ENCODE assay signal across 23 cellular contexts in the genomic region with DNA sequence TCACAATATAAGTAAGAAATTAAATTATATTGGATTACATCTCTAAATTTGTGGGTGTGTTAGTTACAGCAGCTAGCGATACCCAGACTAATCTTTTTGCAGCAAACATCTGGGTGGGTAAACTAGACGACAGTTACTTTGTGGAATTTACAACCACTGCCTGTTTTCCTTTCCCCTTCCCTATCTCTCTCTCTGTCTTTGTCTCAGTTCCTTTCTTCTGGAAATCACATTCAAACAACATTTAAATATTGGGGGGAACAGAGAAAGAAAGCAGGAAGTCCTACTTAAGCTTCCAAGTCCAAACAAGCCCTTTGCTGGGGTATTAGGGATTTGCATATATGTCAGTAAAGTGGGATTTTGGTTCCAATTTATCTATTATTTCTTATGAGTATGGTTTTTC.
"Had no signal": no experiment of that assay in that cellular context is flagged by ENCODE, and none has a peak within 500 bp of the region (broad histone marks: within the 10 kb centered on the region; RNA-seq: fewer than 3 reads in every experiment).

No MANE protein-coding gene starts in this region.

- H3K27ac Mint-ChIP-seq: immature natural killer cell; naive thymus-derived CD8-positive, alpha-beta T cell; stimulated activated effector memory CD8-positive, alpha-beta T cell treated with anti-CD3 and anti-CD28 coated beads, Interleukin-12 subunit alpha, Interleukin-12 subunit beta, amount 100 ng/mL, for 72 hours had no signal

- H3K4me3 ChIP-seq: coronary artery, esophagus muscularis mucosa, lower lobe of right lung, ovary, psoas muscle, sigmoid colon, stomach, thyroid gland had no signal

- H3K4me3 Mint-ChIP-seq: immature natural killer cell; naive thymus-derived CD8-positive, alpha-beta T cell; stimulated activated effector memory CD8-positive, alpha-beta T cell treated with anti-CD3 and anti-CD28 coated beads, Interleukin-12 subunit alpha, Interleukin-12 subunit beta, amount 100 ng/mL, for 72 hours; type B pancreatic cell had no signal

- H3K4me1 Mint-ChIP-seq: immature natural killer cell; naive thymus-derived CD8-positive, alpha-beta T cell; stimulated activated effector memory CD8-positive, alpha-beta T cell treated with anti-CD3 and anti-CD28 coated beads, Interleukin-12 subunit alpha, Interleukin-12 subunit beta, amount 100 ng/mL, for 72 hours had no signal

- H3K27me3 ChIP-seq: ovary, sigmoid colon, thyroid gland had no signal

- H3K36me3 Mint-ChIP-seq: immature natural killer cell; naive thymus-derived CD8-positive, alpha-beta T cell; stimulated activated effector memory CD8-positive, alpha-beta T cell treated with anti-CD3 and anti-CD28 coated beads, Interleukin-12 subunit alpha, Interleukin-12 subunit beta, amount 100 ng/mL, for 72 hours; type B pancreatic cell had no signal

- ATAC-seq: left ventricle myocardium superior; lower lobe of right lung; naive thymus-derived CD8-positive, alpha-beta T cell; psoas muscle; right cardiac atrium; stimulated activated effector memory CD8-positive, alpha-beta T cell treated with anti-CD3 and anti-CD28 coated beads, Interleukin-12 subunit alpha, Interleukin-12 subunit beta, amount 100 ng/mL, for 72 hours had no signal

- H3K27ac ChIP-seq: coronary artery, esophagus muscularis mucosa, lower lobe of right lung, ovary, psoas muscle, sigmoid colon, stomach, thyroid gland had no signal

- DNase-seq: dermis blood vessel endothelial cell; effector memory CD4-positive, alpha-beta T cell; foreskin melanocyte; head of caudate nucleus; immature natural killer cell; left ventricle myocardium superior; lower lobe of right lung; naive thymus-derived CD8-positive, alpha-beta T cell; occipital lobe; ovary; posterior cingulate gyrus; psoas muscle; right cardiac atrium; sigmoid colon; stimulated activated CD4-positive, alpha-beta T cell treated with anti-CD3 and anti-CD28 coated beads, Interleukin-2, amount 100 ng/mL, for 24 hours; stimulated activated CD4-positive, alpha-beta T cell treated with anti-CD3 and anti-CD28 coated beads, Interleukin-4, amount 100 ng/mL, for 24 hours; stimulated activated naive CD4-positive, alpha-beta T cell treated with Interleukin-2 at 50 U/mL for 16 hours; stomach; thyroid gland had no signal

- H3K4me1 ChIP-seq: esophagus muscularis mucosa, lower lobe of right lung, psoas muscle, sigmoid colon, stomach, thyroid gland had no signal

- H3K9me3 ChIP-seq: lower lobe of right lung, ovary, psoas muscle, thyroid gland had no signal

- H3K36me3 ChIP-seq: esophagus muscularis mucosa, lower lobe of right lung, ovary, sigmoid colon, stomach, thyroid gland had no signal
